Comparison of ENCODE assay signal across 9 cellular contexts in genomic region chr20:6533828-6534388, GRCh38.
DNase-seq lines count a peak whose midpoint lies in the region; ATAC-seq and TF ChIP-seq lines count a peak whose summit lies in the region.
"Had no signal": no experiment of that assay in that cellular context is flagged by ENCODE, and none has a peak within 500 bp of the region (broad histone marks: within the 10 kb centered on the region; RNA-seq: fewer than 3 reads in every experiment).

No MANE protein-coding gene starts in this region.

- H3K4me3 ChIP-seq in adipocyte (ENCODE audit: low read length) (peak overlapping the region; percentile 70), retinal pigment epithelial cell (ENCODE audit: low read length) (peak overlapping the region; percentile 50)

- ATAC-seq in HG03196 (IDR thresholded peaks at IDR 0.05; ENCODE audit: unreplicated experiment), result no peak

- no peak for TF ChIP-seq CTCF in retinal pigment epithelial cell (conservative IDR thresholded peaks at IDR 0.05; ENCODE audit: low read depth, low read length)

- peak; percentile 98 for DNase-seq in Caki2 (ENCODE audit: low read depth)
- DNase-seq in adipocyte (ENCODE audit: low read depth), result peak; percentile 83
- DNase-seq in glomerular visceral epithelial cell (ENCODE audit: extremely low spot score), result peak; percentile 93
- DNase-seq in retinal pigment epithelial cell (ENCODE audit: low read depth), result peak; percentile 83
- DNase-seq in NCI-H1694 (lab: John Stamatoyannopoulos, UW), result no peak
- no peak for DNase-seq in HUDEP-2 (lab: John Stamatoyannopoulos, UW; ENCODE audit: unreplicated experiment in 76 of 76)
- DNase-seq in NCI-H2029 treated with DMSO at 0.1 percent for 48 hours (lab: John Stamatoyannopoulos, UW), result no peak
- DNase-seq: DMS79 treated with DMSO at 0.1 percent for 48 hours had no signal

- peaks cover 5% of the 10 kb centered on the region for H3K27me3 ChIP-seq in adipocyte (replicated peaks; ENCODE audit: control insufficient read depth, insufficient read depth, low read length)

- peaks cover 22% of the 10 kb centered on the region for H3K9me3 ChIP-seq in adipocyte (ENCODE audit: control insufficient read depth, low read length)

- in situ Hi-C loops in Caki2 (cut with HindIII; ENCODE audit: low pct_unique_long_range_greater_than_20kb, low sequenced_read_pairs), result no loop called here

- no peaks in the 10 kb centered on the region for H3K36me3 ChIP-seq in adipocyte (ENCODE audit: control insufficient read depth, insufficient read depth, low read length, severe bottlenecking)

- H3K4me1 ChIP-seq in adipocyte (ENCODE audit: control insufficient read depth, insufficient read depth, low read length), result peaks cover 10% of the 10 kb centered on the region

- no peak overlapping the region for H3K9ac ChIP-seq in adipocyte (ENCODE audit: low read length)

Comparison
In these comparisons a context has a peak if more than half of its experiments do, and no peak if none do; other contexts are left out.
1. DNase-seq: peak in Caki2 (single experiment), adipocyte (single experiment), glomerular visceral epithelial cell (single experiment) and retinal pigment epithelial cell (single experiment); none in NCI-H1694 (single experiment), HUDEP-2 (0 of 76) and NCI-H2029 treated with DMSO at 0.1 percent for 48 hours (single experiment).